29 cellular contexts compared by ENCODE assay signal in the genomic region with DNA sequence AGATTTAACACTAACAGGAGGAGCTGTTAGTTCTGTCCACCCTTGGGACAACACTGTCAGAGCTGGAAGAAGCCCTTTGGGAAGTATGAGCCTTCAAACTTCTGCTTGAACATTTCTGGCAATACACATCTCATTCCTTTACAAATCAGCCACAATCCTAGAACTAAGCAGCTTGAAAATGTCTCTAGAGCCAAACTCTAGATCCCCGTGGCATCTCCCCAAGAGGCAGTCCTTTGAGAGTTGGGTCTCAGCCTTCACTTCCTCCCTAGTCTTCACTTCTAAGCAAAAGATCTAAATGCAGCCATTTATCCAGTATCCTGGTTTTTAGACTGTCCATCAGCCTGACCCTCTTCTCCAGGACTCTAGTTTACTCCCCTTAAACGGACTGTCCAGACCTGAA. TPM values are rescaled to one million over a fixed set of nuclear protein-coding genes. Genes with fewer than 3 reads are reported as not detected.
"Had no signal": no experiment of that assay in that cellular context is flagged by ENCODE, and none has a peak within 500 bp of the region (broad histone marks: within the 10 kb centered on the region; RNA-seq: fewer than 3 reads in every experiment).

No MANE protein-coding gene starts in this region.

- FAIRE-seq: colon, islet of Langerhans had no signal

- H3K27me3 Mint-ChIP-seq: activated CD4-positive, alpha-beta T cell treated with anti-CD3 and anti-CD28 coated beads, Interleukin-2, amount 10 ng/mL, durations not matched to agents 7 days and 5 days; activated CD8-positive, alpha-beta T cell treated with anti-CD3 and anti-CD28 coated beads for 36 hours; natural killer cell treated with Interleukin-12 subunit alpha and Interleukin-12 subunit beta and Interleukin-15 and Interleukin-18, amount 100 ng/mL, for 72 hours; progenitor cell of endocrine pancreas; stimulated activated naive CD8-positive, alpha-beta T cell treated with anti-CD3 and anti-CD28 coated beads, Interleukin-15, Interleukin-2, amounts not matched to agents 100 ng/mL and 50 ng/mL, for 24 hours; type B pancreatic cell had no signal

- H3K27ac ChIP-seq: gastrocnemius medialis, left lung, neutrophil had no signal

- DNase-seq: activated CD4-positive, alpha-beta T cell treated with anti-CD3 and anti-CD28 coated beads for 1 hour; activated CD4-positive, alpha-beta T cell treated with anti-CD3 and anti-CD28 coated beads, Interleukin-2, amount 10 ng/mL, durations not matched to agents 7 days and 5 days; activated CD8-positive, alpha-beta T cell treated with anti-CD3 and anti-CD28 coated beads for 36 hours; activated naive CD4-positive, alpha-beta T cell; activated T-cell treated with anti-CD3 and anti-CD28 coated beads, Interleukin-2, amount 50 U/mL, for 48 hours; dermis blood vessel endothelial cell; effector CD4-positive, alpha-beta T cell; gastrocnemius medialis; glutamatergic neuron; left lung; retina; stimulated activated CD4-positive, alpha-beta T cell treated with anti-CD3 and anti-CD28 coated beads, Interleukin-12 subunit alpha, Interleukin-12 subunit beta, amount 100 ng/mL, for 4 hours; stimulated activated CD4-positive, alpha-beta T cell treated with anti-CD3 and anti-CD28 coated beads, Interleukin-4, amount 100 ng/mL, for 1 hour; T-helper 2 cell had no signal

- H3K4me3 Mint-ChIP-seq: activated CD4-positive, alpha-beta T cell treated with anti-CD3 and anti-CD28 coated beads, Interleukin-2, amount 10 ng/mL, durations not matched to agents 7 days and 5 days; activated CD8-positive, alpha-beta T cell treated with anti-CD3 and anti-CD28 coated beads for 36 hours; natural killer cell treated with Interleukin-12 subunit alpha and Interleukin-12 subunit beta and Interleukin-15 and Interleukin-18, amount 100 ng/mL, for 72 hours; stimulated activated effector memory CD8-positive, alpha-beta T cell treated with anti-CD3 and anti-CD28 coated beads, Interleukin-12 subunit alpha, Interleukin-12 subunit beta, amount 100 ng/mL, for 72 hours; stimulated activated naive CD8-positive, alpha-beta T cell treated with anti-CD3 and anti-CD28 coated beads, Interleukin-15, Interleukin-2, amounts not matched to agents 100 ng/mL and 50 ng/mL, for 24 hours; type B pancreatic cell; WTC11 had no signal

- H3K27me3 ChIP-seq: esophagus muscularis mucosa, gastrocnemius medialis, left lung, vagina had no signal

- H3K9me3 ChIP-seq: esophagus muscularis mucosa, gastrocnemius medialis, left lung, neutrophil, vagina had no signal

- H3K27ac Mint-ChIP-seq: activated CD4-positive, alpha-beta T cell treated with anti-CD3 and anti-CD28 coated beads, Interleukin-2, amount 10 ng/mL, durations not matched to agents 7 days and 5 days; activated CD8-positive, alpha-beta T cell treated with anti-CD3 and anti-CD28 coated beads for 36 hours; natural killer cell treated with Interleukin-12 subunit alpha and Interleukin-12 subunit beta and Interleukin-15 and Interleukin-18, amount 100 ng/mL, for 72 hours; progenitor cell of endocrine pancreas; stimulated activated naive CD8-positive, alpha-beta T cell treated with anti-CD3 and anti-CD28 coated beads, Interleukin-15, Interleukin-2, amounts not matched to agents 100 ng/mL and 50 ng/mL, for 24 hours; type B pancreatic cell; WTC11 had no signal

- H3K36me3 ChIP-seq: gastrocnemius medialis, left lung, neutrophil, vagina had no signal

- H3K4me1 ChIP-seq: left lung had no signal

- H3K36me3 Mint-ChIP-seq: activated naive CD4-positive, alpha-beta T cell treated with anti-CD3 and anti-CD28 coated beads, Interleukin-2, amount 50 U/mL, for 72 hours; natural killer cell treated with Interleukin-12 subunit alpha and Interleukin-12 subunit beta and Interleukin-15 and Interleukin-18, amount 100 ng/mL, for 72 hours; WTC11 had no signal

- H3K4me3 ChIP-seq: esophagus muscularis mucosa, gastrocnemius medialis, left lung, lung, skin epidermis, vagina had no signal

- ATAC-seq: activated CD8-positive, alpha-beta T cell treated with anti-CD3 and anti-CD28 coated beads for 36 hours; activated naive CD4-positive, alpha-beta T cell treated with anti-CD3 and anti-CD28 coated beads, Interleukin-2, amount 50 U/mL, for 72 hours; left lung; natural killer cell treated with Interleukin-12 subunit alpha and Interleukin-12 subunit beta and Interleukin-15 and Interleukin-18, amount 100 ng/mL, for 72 hours; stimulated activated effector memory CD8-positive, alpha-beta T cell treated with anti-CD3 and anti-CD28 coated beads, Interleukin-12 subunit alpha, Interleukin-12 subunit beta, amount 100 ng/mL, for 72 hours; WTC11 had no signal

RNA-seq across cellular contexts. Expression of a gene that starts 36.5 kb away (rescaled TPM):
- total RNA-seq: mononuclear cell had no signal
